Comparison of ENCODE assay signal across 18 cellular contexts in genomic region chr20:48754269-48754668, GRCh38.
DNase-seq lines count a peak whose midpoint lies in the region; ATAC-seq and TF ChIP-seq lines count a peak whose summit lies in the region.
"Had no signal": no experiment of that assay in that cellular context is flagged by ENCODE, and none has a peak within 500 bp of the region (broad histone marks: within the 10 kb centered on the region; RNA-seq: fewer than 3 reads in every experiment).

No MANE protein-coding gene starts in this region.

- no peaks in the 10 kb centered on the region for H3K36me3 ChIP-seq in esophagus squamous epithelium

- no peak for TF ChIP-seq POLR2A in esophagus squamous epithelium (IDR thresholded peaks at IDR 0.05)

- ATAC-seq in stimulated activated naive B cell treated with anti-CD40 and anti-IgM and Interleukin-4, amounts not matched to agents 10 μg/mL and 1 μg/mL and 100 μg/mL, for 72 hours (replicated peaks), result peak; percentile 43 to 50
- ATAC-seq in HG03135 (IDR thresholded peaks at IDR 0.05; ENCODE audit: unreplicated experiment), result no peak
- ATAC-seq in HG03196 (IDR thresholded peaks at IDR 0.05; ENCODE audit: unreplicated experiment), result no peak
- ATAC-seq: naive thymus-derived CD8-positive, alpha-beta T cell had no signal

- peaks cover 97% of the 10 kb centered on the region for H3K4me1 Mint-ChIP-seq in dendritic cell treated with granulocyte-macrophage colony-stimulating factor and Interleukin-4, amounts not matched to agents 40 ng/mL and 50 ng/mL, for 4 days (ENCODE audit: low read depth)
- peaks cover 62 to 89% of the 10 kb centered on the region in 2 donors for H3K4me1 Mint-ChIP-seq in stimulated activated naive B cell treated with anti-CD40 and anti-IgM and Interleukin-4, amounts not matched to agents 10 μg/mL and 1 μg/mL and 100 μg/mL, for 72 hours

- H3K27ac ChIP-seq in esophagus squamous epithelium, result no peak overlapping the region
- H3K27ac ChIP-seq: 22Rv1 had no signal

- H3K4me3 Mint-ChIP-seq in dendritic cell treated with granulocyte-macrophage colony-stimulating factor and Interleukin-4, amounts not matched to agents 40 ng/mL and 50 ng/mL, for 4 days, result no peak overlapping the region
- no peak overlapping the region for H3K4me3 Mint-ChIP-seq in stimulated activated naive B cell treated with anti-CD40 and anti-IgM and Interleukin-4, amounts not matched to agents 10 μg/mL and 1 μg/mL and 100 μg/mL, for 72 hours

- H3K27me3 Mint-ChIP-seq in dendritic cell treated with granulocyte-macrophage colony-stimulating factor and Interleukin-4, amounts not matched to agents 40 ng/mL and 50 ng/mL, for 4 days, result no peaks in the 10 kb centered on the region
- no peaks in the 10 kb centered on the region for H3K27me3 Mint-ChIP-seq in stimulated activated naive B cell treated with anti-CD40 and anti-IgM and Interleukin-4, amounts not matched to agents 10 μg/mL and 1 μg/mL and 100 μg/mL, for 72 hours
- H3K27me3 Mint-ChIP-seq: naive thymus-derived CD8-positive, alpha-beta T cell had no signal

- H3K36me3 Mint-ChIP-seq in dendritic cell treated with granulocyte-macrophage colony-stimulating factor and Interleukin-4, amounts not matched to agents 40 ng/mL and 50 ng/mL, for 4 days (ENCODE audit: low read depth), result peaks cover 77% of the 10 kb centered on the region
- peaks cover 38 to 49% of the 10 kb centered on the region in 2 donors for H3K36me3 Mint-ChIP-seq in stimulated activated naive B cell treated with anti-CD40 and anti-IgM and Interleukin-4, amounts not matched to agents 10 μg/mL and 1 μg/mL and 100 μg/mL, for 72 hours

- H3K9me3 ChIP-seq in esophagus squamous epithelium, result no peaks in the 10 kb centered on the region

- intact Hi-C loops in dendritic cell treated with granulocyte-macrophage colony-stimulating factor and Interleukin-4, amounts not matched to agents 40 ng/mL and 50 ng/mL, for 4 days (cut with micrococcal nuclease), result no loop called here
- intact Hi-C loops in esophagus squamous epithelium (cut with DNase I), result no loop called here

- H3K27ac Mint-ChIP-seq in dendritic cell treated with granulocyte-macrophage colony-stimulating factor and Interleukin-4, amounts not matched to agents 40 ng/mL and 50 ng/mL, for 4 days, result peak overlapping the region; percentile 36
- H3K27ac Mint-ChIP-seq in stimulated activated naive B cell treated with anti-CD40 and anti-IgM and Interleukin-4, amounts not matched to agents 10 μg/mL and 1 μg/mL and 100 μg/mL, for 72 hours, result no peak overlapping the region

- TF ChIP-seq CTCF in esophagus squamous epithelium (IDR thresholded peaks at IDR 0.05), result no peak

- H3K27me3 ChIP-seq in esophagus squamous epithelium, result peaks cover 0 to 16% (median 0%) of the 10 kb centered on the region in 4 donors

- H3K4me1 ChIP-seq in esophagus squamous epithelium, result peaks cover 0 to 23% (median 9%) of the 10 kb centered on the region in 3 donors

- 85 to 100% methylated on average over 1 to 6 of the region's 8 CpGs for WGBS in esophagus squamous epithelium, 2 donors

- DNase-seq in NCI-H1417 (lab: John Stamatoyannopoulos, UW), result peak in 2 of 3 experiments; percentile 12 to 62
- no peak for DNase-seq in NCI-H1417 treated with DMSO at 0.1 percent for 48 hours (lab: John Stamatoyannopoulos, UW)
- peak; percentile 98 for DNase-seq in NCI-H2171 (lab: John Stamatoyannopoulos, UW)
- DNase-seq in stimulated activated naive B cell treated with anti-CD40 and anti-IgM and Interleukin-4, amounts not matched to agents 10 μg/mL and 1 μg/mL and 100 μg/mL, for 72 hours, result no peak
- no peak for DNase-seq in esophagus squamous epithelium (lab: John Stamatoyannopoulos, UW)
- DNase-seq: activated CD4-positive, alpha-beta T cell treated with anti-CD3 and anti-CD28 coated beads for 48 hours; activated CD8-positive, alpha-beta memory T cell treated with anti-CD3 and anti-CD28 coated beads, Interleukin-2, amount 50 U/mL, for 4 hours; anterior cingulate cortex; cerebellar nuclear complex; hippocampal formation; kidney; naive thymus-derived CD8-positive, alpha-beta T cell; NCI-H1436 treated with DMSO at 0.1 percent for 48 hours; RPMI8226 had no signal

- H3K9me3 Mint-ChIP-seq in dendritic cell treated with granulocyte-macrophage colony-stimulating factor and Interleukin-4, amounts not matched to agents 40 ng/mL and 50 ng/mL, for 4 days, result peaks cover 9% of the 10 kb centered on the region
- peaks cover 9 to 12% of the 10 kb centered on the region in 2 donors for H3K9me3 Mint-ChIP-seq in stimulated activated naive B cell treated with anti-CD40 and anti-IgM and Interleukin-4, amounts not matched to agents 10 μg/mL and 1 μg/mL and 100 μg/mL, for 72 hours

- H3K4me3 ChIP-seq in esophagus squamous epithelium, result no peak overlapping the region

Comparison
In these comparisons a context has a peak if more than half of its experiments do, and no peak if none do; other contexts are left out.
1. DNase-seq: peak in NCI-H1417 (2 of 3) and NCI-H2171 (single experiment); none in NCI-H1417 treated with DMSO at 0.1 percent for 48 hours (single experiment), stimulated activated naive B cell treated with anti-CD40 and anti-IgM and Interleukin-4, amounts not matched to agents 10 μg/mL and 1 μg/mL and 100 μg/mL, for 72 hours (single experiment) and esophagus squamous epithelium (single experiment).
2. ATAC-seq: peak in stimulated activated naive B cell treated with anti-CD40 and anti-IgM and Interleukin-4, amounts not matched to agents 10 μg/mL and 1 μg/mL and 100 μg/mL, for 72 hours (2 of 2); none in HG03135 (single experiment) and HG03196 (single experiment).